ENCODE assay signal across 27 cellular contexts in genomic region chr4:5753366-5753765, GRCh38. TPM values are rescaled to one million over a fixed set of nuclear protein-coding genes. Genes with fewer than 3 reads are reported as not detected.
DNase-seq lines count a peak whose midpoint lies in the region; ATAC-seq and TF ChIP-seq lines count a peak whose summit lies in the region.
"Had no signal": no experiment of that assay in that cellular context is flagged by ENCODE, and none has a peak within 500 bp of the region (broad histone marks: within the 10 kb centered on the region; RNA-seq: fewer than 3 reads in every experiment).

No MANE protein-coding gene starts in this region.

- H3K27ac Mint-ChIP-seq in HFFc6 = peak overlapping the region; percentile 97
- no peak overlapping the region for H3K27ac Mint-ChIP-seq in osteocyte (ENCODE audit: unreplicated experiment)
- H3K27ac Mint-ChIP-seq: activated CD8-positive, alpha-beta T cell treated with anti-CD3 and anti-CD28 coated beads for 36 hours; activated naive CD8-positive, alpha-beta T cell treated with anti-CD3 and anti-CD28 coated beads, Interleukin-2, amount 50 U/mL, for 24 hours; CD4-positive, alpha-beta T cell; effector memory CD8-positive, alpha-beta T cell; immature natural killer cell; progenitor cell of endocrine pancreas; stimulated activated naive B cell treated with anti-CD40 and anti-IgM and Interleukin-4, amounts not matched to agents 10 μg/mL and 1 μg/mL and 100 μg/mL, for 72 hours had no signal

- no peaks in the 10 kb centered on the region for H3K27me3 ChIP-seq in esophagus squamous epithelium
- H3K27me3 ChIP-seq: body of pancreas had no signal

- no peak for TF ChIP-seq POLR2A in esophagus squamous epithelium (IDR thresholded peaks at IDR 0.05)

- no peak overlapping the region for H3K4me3 ChIP-seq in fibroblast of mammary gland (ENCODE audit: control insufficient read depth, low read depth, low read length)
- no peak overlapping the region for H3K4me3 ChIP-seq in esophagus squamous epithelium
- H3K4me3 ChIP-seq: body of pancreas, thoracic aorta had no signal

- H3K36me3 Mint-ChIP-seq in HFFc6 (ENCODE audit: low read depth) (peaks cover 54% of the 10 kb centered on the region), osteocyte (ENCODE audit: unreplicated experiment) (peaks cover 49% of the 10 kb centered on the region)
- H3K36me3 Mint-ChIP-seq: immature natural killer cell; stimulated activated naive B cell treated with anti-CD40 and anti-IgM and Interleukin-4, amounts not matched to agents 10 μg/mL and 1 μg/mL and 100 μg/mL, for 72 hours had no signal

- H3K4me1 ChIP-seq in esophagus squamous epithelium = peaks cover 3 to 26% (median 3%) of the 10 kb centered on the region in 3 donors

- TF ChIP-seq CTCF in HFFc6 (IDR thresholded peaks at IDR 0.05) (no peak), fibroblast of mammary gland (conservative IDR thresholded peaks at IDR 0.05; ENCODE audit: control insufficient read depth, insufficient read depth, low read depth, low read length) (no peak), osteocyte (IDR thresholded peaks at IDR 0.05) (no peak), esophagus squamous epithelium (IDR thresholded peaks at IDR 0.05) (no peak)

- H3K9me3 ChIP-seq in esophagus squamous epithelium = no peaks in the 10 kb centered on the region
- H3K9me3 ChIP-seq: body of pancreas, thoracic aorta had no signal

- in situ Hi-C loops in SK-MEL-5 (cut with HindIII; ENCODE audit: low pct_unique_long_range_greater_than_20kb, low sequenced_read_pairs) = no loop called here

- H3K36me3 ChIP-seq in esophagus squamous epithelium = peaks cover 5 to 82% (median 10%) of the 10 kb centered on the region in 3 donors

- peak overlapping the region in 2 of 4 donors; percentile 25 to 44 for H3K27ac ChIP-seq in esophagus squamous epithelium
- H3K27ac ChIP-seq: body of pancreas, thoracic aorta had no signal

- DNase-seq in HFFc6 (no peak), SK-MEL-5 (ENCODE audit: low read depth, low spot score) (peak; percentile 23), fibroblast of mammary gland (ENCODE audit: low read depth) (peak; percentile 47), osteocyte (ENCODE audit: extremely low spot score, unreplicated experiment) (peak; percentile 59), DMS79 treated with DMSO at 0.1 percent for 48 hours (lab: John Stamatoyannopoulos, UW) (no peak), GM19238 (ENCODE audit: insufficient read length, low spot score) (no peak), esophagus squamous epithelium (lab: John Stamatoyannopoulos, UW) (no peak)
- DNase-seq: activated CD8-positive, alpha-beta T cell treated with anti-CD3 and anti-CD28 coated beads for 36 hours; activated effector memory CD4-positive, alpha-beta T cell treated with anti-CD3 and anti-CD28 coated beads, Interleukin-2, amount 50 U/mL, for 16 hours; activated naive CD8-positive, alpha-beta T cell treated with anti-CD3 and anti-CD28 coated beads, Interleukin-2, amount 50 U/mL, for 24 hours; activated T-cell treated with anti-CD3 and anti-CD28 coated beads for 4 hours; CD4-positive, alpha-beta T cell; DMS53; effector memory CD8-positive, alpha-beta T cell; immature natural killer cell; left ventricle myocardium superior; MM.1S; NCI-H1436; Right ventricle myocardium superior; stimulated activated naive B cell treated with anti-CD40 and anti-IgM and Interleukin-4, amounts not matched to agents 10 μg/mL and 1 μg/mL and 100 μg/mL, for 72 hours had no signal

- H3K4me1 Mint-ChIP-seq in HFFc6 (ENCODE audit: low read depth) (peaks cover 73% of the 10 kb centered on the region), osteocyte (ENCODE audit: unreplicated experiment) (peaks cover 45% of the 10 kb centered on the region)
- H3K4me1 Mint-ChIP-seq: activated naive CD8-positive, alpha-beta T cell treated with anti-CD3 and anti-CD28 coated beads, Interleukin-2, amount 50 U/mL, for 24 hours; immature natural killer cell; neural crest cell; stimulated activated naive B cell treated with anti-CD40 and anti-IgM and Interleukin-4, amounts not matched to agents 10 μg/mL and 1 μg/mL and 100 μg/mL, for 72 hours had no signal

- intact Hi-C loops in esophagus squamous epithelium (cut with DNase I) = no loop called here

- no peak for ATAC-seq in GM21576 (IDR thresholded peaks at IDR 0.05; ENCODE audit: unreplicated experiment)
- ATAC-seq: activated CD4-positive, CD25-positive, alpha-beta regulatory T cell treated with anti-CD3 and anti-CD28 coated beads, Interleukin-2, amount 50 U/mL, for 24 hours; activated CD8-positive, alpha-beta T cell treated with anti-CD3 and anti-CD28 coated beads for 36 hours; activated naive CD8-positive, alpha-beta T cell treated with anti-CD3 and anti-CD28 coated beads, Interleukin-2, amount 50 U/mL, for 24 hours; effector memory CD8-positive, alpha-beta T cell; left ventricle myocardium superior; stimulated activated naive B cell treated with anti-CD40 and anti-IgM and Interleukin-4, amounts not matched to agents 10 μg/mL and 1 μg/mL and 100 μg/mL, for 72 hours had no signal

- H3K27me3 Mint-ChIP-seq in HFFc6 (ENCODE audit: insufficient read depth) (peaks cover 6% of the 10 kb centered on the region), osteocyte (ENCODE audit: unreplicated experiment) (no peaks in the 10 kb centered on the region)
- H3K27me3 Mint-ChIP-seq: activated CD8-positive, alpha-beta T cell treated with anti-CD3 and anti-CD28 coated beads for 36 hours; activated naive CD8-positive, alpha-beta T cell treated with anti-CD3 and anti-CD28 coated beads, Interleukin-2, amount 50 U/mL, for 24 hours; CD4-positive, alpha-beta T cell; effector memory CD8-positive, alpha-beta T cell; progenitor cell of endocrine pancreas; stimulated activated naive B cell treated with anti-CD40 and anti-IgM and Interleukin-4, amounts not matched to agents 10 μg/mL and 1 μg/mL and 100 μg/mL, for 72 hours had no signal

- WGBS in esophagus squamous epithelium, 2 donors = no CpG with 5 or more reads among the region's 7 CpGs

- H3K9me3 Mint-ChIP-seq in HFFc6 (no peaks in the 10 kb centered on the region), osteocyte (ENCODE audit: unreplicated experiment) (no peaks in the 10 kb centered on the region)
- H3K9me3 Mint-ChIP-seq: activated CD8-positive, alpha-beta T cell treated with anti-CD3 and anti-CD28 coated beads for 36 hours; activated naive CD8-positive, alpha-beta T cell treated with anti-CD3 and anti-CD28 coated beads, Interleukin-2, amount 50 U/mL, for 24 hours; CD4-positive, alpha-beta T cell; effector memory CD8-positive, alpha-beta T cell; immature natural killer cell; neural crest cell; stimulated activated naive B cell treated with anti-CD40 and anti-IgM and Interleukin-4, amounts not matched to agents 10 μg/mL and 1 μg/mL and 100 μg/mL, for 72 hours had no signal

- H3K4me3 Mint-ChIP-seq in HFFc6 (peak overlapping the region; percentile 55), osteocyte (ENCODE audit: unreplicated experiment) (no peak overlapping the region)
- H3K4me3 Mint-ChIP-seq: activated CD8-positive, alpha-beta T cell treated with anti-CD3 and anti-CD28 coated beads for 36 hours; activated naive CD8-positive, alpha-beta T cell treated with anti-CD3 and anti-CD28 coated beads, Interleukin-2, amount 50 U/mL, for 24 hours; CD4-positive, alpha-beta T cell; effector memory CD8-positive, alpha-beta T cell; immature natural killer cell; neural crest cell; stimulated activated naive B cell treated with anti-CD40 and anti-IgM and Interleukin-4, amounts not matched to agents 10 μg/mL and 1 μg/mL and 100 μg/mL, for 72 hours had no signal

RNA-seq across cellular contexts. Expression of gene EVC, which starts 42.4 kb away (rescaled TPM):
- 10 to 100 TPM; 30.7 to 40.9 (median 33.7) TPM for total RNA-seq in HFFc6 (2021; fragmentation: NEBNext Ultra II Directional; extraction: Animal tissue kit (Norgen Biotek cat#: 25700))
- 7.7 and 9.1 TPM in 2 replicates for total RNA-seq in SK-MEL-5 (2014; rRNA removed; shearing (Covaris generic))
- 11.6 and 16.5 TPM in 2 replicates for polyA plus RNA-seq in SK-MEL-5 (2015; cell fraction: cytosol; rRNA removed)
- 11.9 and 20.9 TPM in 2 replicates for polyA plus RNA-seq in SK-MEL-5 (2015; cell fraction: nucleus; rRNA removed)
- total RNA-seq in osteocyte = 40.9 and 41.6 TPM in 2 replicates
- total RNA-seq in esophagus squamous epithelium = 10 to 100 TPM in 1 of 4 donors, 1 to 10 TPM in 3; 4.2 to 17.2 (median 6.3) TPM
- polyA plus RNA-seq: immature natural killer cell had no signal

RNA-seq across cellular contexts. Expression of gene EVC2, which starts 45.0 kb away (rescaled TPM):
- 1 to 10 TPM; 3.0 to 4.1 (median 3.8) TPM for total RNA-seq in HFFc6 (2021; fragmentation: NEBNext Ultra II Directional; extraction: Animal tissue kit (Norgen Biotek cat#: 25700))
- 0.11 and 0.21 TPM in 2 replicates for total RNA-seq in SK-MEL-5 (2014; rRNA removed; shearing (Covaris generic))
- 0.02 and 0.11 TPM in 2 replicates for polyA plus RNA-seq in SK-MEL-5 (2015; cell fraction: cytosol; rRNA removed)
- 0.12 and 0.26 TPM in 2 replicates for polyA plus RNA-seq in SK-MEL-5 (2015; cell fraction: nucleus; rRNA removed)
- total RNA-seq in osteocyte (3.1 and 3.5 TPM in 2 replicates), esophagus squamous epithelium (10 to 100 TPM in 1 of 4 donors, 1 to 10 TPM in 3; 5.0 to 12.6 (median 5.1) TPM)
- total RNA-seq: NCI-H460 had no signal
- polyA plus RNA-seq: immature natural killer cell had no signal

Comparison
In these comparisons a context has a peak if more than half of its experiments do, and no peak if none do; other contexts are left out.
1. DNase-seq: peak in SK-MEL-5 (single experiment), fibroblast of mammary gland (single experiment) and osteocyte (single experiment); none in HFFc6 (single experiment), DMS79 treated with DMSO at 0.1 percent for 48 hours (single experiment), GM19238 (single experiment) and esophagus squamous epithelium (single experiment).